8 cellular contexts compared by ENCODE assay signal in genomic region chr1:3530086-3530930, GRCh38.
DNase-seq lines count a peak whose midpoint lies in the region; FAIRE-seq and TF ChIP-seq lines count a peak whose summit lies in the region.

No MANE protein-coding gene starts in this region.

- peak overlapping the region; percentile 37; the same call in 1 of the 2 replicates for H3K4me3 ChIP-seq in DOHH2 (ENCODE audit: low read length)
- H3K4me3 ChIP-seq in cardiac fibroblast (replicated peaks in 1 of 2; ENCODE audit: low read depth in 2 of 2, low read length in 2 of 2), result peak overlapping the region; percentile 54 to 56
- H3K4me3 ChIP-seq in mononuclear cell (ENCODE audit: low read length), result peak overlapping the region; percentile 49

- DNase-seq in NCI-H146 (lab: John Stamatoyannopoulos, UW) (peak; percentile 47), cardiac fibroblast (ENCODE audit: low read depth in 2 of 2) (no peak), frontal cortex (ENCODE audit: low spot score in 2 of 2) (no peak), globus pallidus (ENCODE audit: low spot score) (no peak), OCI-M2 (lab: John Stamatoyannopoulos, UW; ENCODE audit: unreplicated experiment) (no peak), activated gamma-delta T cell (lab: John Stamatoyannopoulos, UW) (no peak)

- H3F3A ChIP-seq in DOHH2 (ENCODE audit: control insufficient read depth, insufficient read depth), result no peaks in the 10 kb centered on the region

- H3K4me1 ChIP-seq in DOHH2 (ENCODE audit: control insufficient read depth, low read length), result no peaks in the 10 kb centered on the region; the same call in 1 of the 2 replicates
- peaks cover 14% of the 10 kb centered on the region for H3K4me1 ChIP-seq in mononuclear cell (ENCODE audit: insufficient read depth, low read length)

- H3K4me2 ChIP-seq in DOHH2 (ENCODE audit: low read length), result peak overlapping the region; percentile 43

- H3K79me2 ChIP-seq in DOHH2 (ENCODE audit: control insufficient read depth, low read length), result no peaks in the 10 kb centered on the region

- no peaks in the 10 kb centered on the region for H3K9me2 ChIP-seq in DOHH2 (replicated peaks; ENCODE audit: control insufficient read depth, low read length)

- TF ChIP-seq CTCF in DOHH2 (IDR thresholded peaks at IDR 0.05; ENCODE audit: low read depth, low read length, poor library complexity, severe bottlenecking) (no peak), cardiac fibroblast (IDR thresholded peaks at IDR 0.05; ENCODE audit: low read depth, low read length) (no peak)

- FAIRE-seq in frontal cortex (lab: Jason Lieb, UNC), result no peak

- H3K36me3 ChIP-seq in DOHH2 (ENCODE audit: control insufficient read depth, low read length), result no peaks in the 10 kb centered on the region

- H3K9me3 ChIP-seq in DOHH2 (ENCODE audit: control insufficient read depth, insufficient read depth, low read length), result no peaks in the 10 kb centered on the region
- H3K9me3 ChIP-seq in mononuclear cell (ENCODE audit: low read depth, low read length), result no peaks in the 10 kb centered on the region

- no peaks in the 10 kb centered on the region for H4K20me1 ChIP-seq in DOHH2 (ENCODE audit: control insufficient read depth, insufficient read depth, low read depth, low read length)

- H3K27me3 ChIP-seq in DOHH2 (ENCODE audit: control insufficient read depth, low read length) (peaks cover 4% of the 10 kb centered on the region; the same call in 1 of the 2 replicates), mononuclear cell (ENCODE audit: insufficient read depth, low read length) (no peaks in the 10 kb centered on the region)

- no peak overlapping the region for H3K27ac ChIP-seq in DOHH2 (ENCODE audit: low read depth, low read length)
